In genomic region chr6:111731404-111732195, GRCh38 we compare ENCODE assay signal across 11 cellular contexts.
DNase-seq lines count a peak whose midpoint lies in the region; ATAC-seq, FAIRE-seq and TF ChIP-seq lines count a peak whose summit lies in the region.
"Had no signal": no experiment of that assay in that cellular context is flagged by ENCODE, and none has a peak within 500 bp of the region (broad histone marks: within the 10 kb centered on the region; RNA-seq: fewer than 3 reads in every experiment).

No MANE protein-coding gene starts in this region.

- CTCF ChIA-PET in activated CD4-positive, alpha-beta memory T cell treated with anti-CD3 and anti-CD28 coated beads for 36 hours (lab: Charles Lee) = interaction anchor here (0.6 kb wide), 1 partner anchor 12 kb away, joined by 3 read pairs; no protein-coding TSS in a partner anchor
- CTCF ChIA-PET in activated CD4-positive, alpha-beta memory T cell treated with anti-CD3 and anti-CD28 coated beads, Interleukin-2, amount 10 ng/mL, durations not matched to agents 7 days and 5 days (lab: Charles Lee) = no interaction called here
- CTCF ChIA-PET in activated B cell treated with CpG ODN at 0.5 μM for 24 hours (lab: Charles Lee) = interaction anchor here (1.1 kb wide), 1 partner anchor 21 kb away, joined by 3 read pairs; no protein-coding TSS in a partner anchor

- no peaks in the 10 kb centered on the region for H3K27me3 Mint-ChIP-seq in activated CD4-positive, alpha-beta memory T cell treated with anti-CD3 and anti-CD28 coated beads for 36 hours
- no peaks in the 10 kb centered on the region for H3K27me3 Mint-ChIP-seq in activated CD4-positive, alpha-beta memory T cell treated with anti-CD3 and anti-CD28 coated beads, Interleukin-2, amount 10 ng/mL, durations not matched to agents 7 days and 5 days
- H3K27me3 Mint-ChIP-seq in activated B cell treated with CpG ODN at 0.5 μM for 24 hours = no peaks in the 10 kb centered on the region
- no peaks in the 10 kb centered on the region for H3K27me3 Mint-ChIP-seq in stimulated activated memory B cell treated with anti-CD40 and anti-IgM and Interleukin-4, amounts not matched to agents 10 μg/mL and 1 μg/mL and 100 μg/mL, for 72 hours

- peak overlapping the region; percentile 65 for H3K27ac Mint-ChIP-seq in activated CD4-positive, alpha-beta memory T cell treated with anti-CD3 and anti-CD28 coated beads for 36 hours
- no peak overlapping the region for H3K27ac Mint-ChIP-seq in activated CD4-positive, alpha-beta memory T cell treated with anti-CD3 and anti-CD28 coated beads, Interleukin-2, amount 10 ng/mL, durations not matched to agents 7 days and 5 days
- peak overlapping the region; percentile 54 for H3K27ac Mint-ChIP-seq in activated B cell treated with CpG ODN at 0.5 μM for 24 hours
- peak overlapping the region; percentile 65 for H3K27ac Mint-ChIP-seq in stimulated activated memory B cell treated with anti-CD40 and anti-IgM and Interleukin-4, amounts not matched to agents 10 μg/mL and 1 μg/mL and 100 μg/mL, for 72 hours

- TF ChIP-seq CTCF in activated B cell treated with CpG ODN at 0.5 μM for 24 hours (IDR thresholded peaks at IDR 0.05) = no peak

- POLR2A ChIA-PET in activated CD4-positive, alpha-beta memory T cell treated with anti-CD3 and anti-CD28 coated beads for 36 hours (lab: Charles Lee) = no interaction called here
- POLR2A ChIA-PET in activated CD4-positive, alpha-beta memory T cell treated with anti-CD3 and anti-CD28 coated beads, Interleukin-2, amount 10 ng/mL, durations not matched to agents 7 days and 5 days (lab: Charles Lee) = no interaction called here
- POLR2A ChIA-PET in activated B cell treated with CpG ODN at 0.5 μM for 24 hours (lab: Charles Lee) = no interaction called here

- peak; percentile 36 for DNase-seq in activated CD4-positive, alpha-beta memory T cell treated with anti-CD3 and anti-CD28 coated beads for 36 hours
- DNase-seq in activated CD4-positive, alpha-beta memory T cell treated with anti-CD3 and anti-CD28 coated beads, Interleukin-2, amount 10 ng/mL, durations not matched to agents 7 days and 5 days = no peak
- DNase-seq in activated B cell treated with CpG ODN at 0.5 μM for 24 hours = no peak
- DNase-seq in iPS-NIHi11 (ENCODE audit: low spot score) = peak; percentile 31
- DNase-seq in KG1 (lab: John Stamatoyannopoulos, UW) = no peak
- DNase-seq in globus pallidus (ENCODE audit: low spot score) = no peak
- DNase-seq in urothelium cell line (ENCODE audit: low spot score) = no peak
- DNase-seq: activated CD4-positive, alpha-beta T cell treated with anti-CD3 and anti-CD28 coated beads for 48 hours; NCI-H2107; SHP77 treated with DMSO at 0.1 percent for 48 hours had no signal

- intact Hi-C loops in activated CD4-positive, alpha-beta memory T cell treated with anti-CD3 and anti-CD28 coated beads for 36 hours (cut with micrococcal nuclease) = no loop called here
- intact Hi-C loops in activated B cell treated with CpG ODN at 0.5 μM for 24 hours (cut with micrococcal nuclease) = no loop called here

- no peak for FAIRE-seq in urothelium cell line (lab: Jason Lieb, UNC)

- peaks cover 12% of the 10 kb centered on the region for H3K9me3 Mint-ChIP-seq in activated CD4-positive, alpha-beta memory T cell treated with anti-CD3 and anti-CD28 coated beads for 36 hours
- H3K9me3 Mint-ChIP-seq in activated CD4-positive, alpha-beta memory T cell treated with anti-CD3 and anti-CD28 coated beads, Interleukin-2, amount 10 ng/mL, durations not matched to agents 7 days and 5 days = peaks cover 8% of the 10 kb centered on the region
- H3K9me3 Mint-ChIP-seq in activated B cell treated with CpG ODN at 0.5 μM for 24 hours = no peaks in the 10 kb centered on the region
- no peaks in the 10 kb centered on the region for H3K9me3 Mint-ChIP-seq in stimulated activated memory B cell treated with anti-CD40 and anti-IgM and Interleukin-4, amounts not matched to agents 10 μg/mL and 1 μg/mL and 100 μg/mL, for 72 hours

- peaks cover 79% of the 10 kb centered on the region for H3K4me1 Mint-ChIP-seq in activated CD4-positive, alpha-beta memory T cell treated with anti-CD3 and anti-CD28 coated beads for 36 hours (ENCODE audit: low read depth)
- H3K4me1 Mint-ChIP-seq in activated CD4-positive, alpha-beta memory T cell treated with anti-CD3 and anti-CD28 coated beads, Interleukin-2, amount 10 ng/mL, durations not matched to agents 7 days and 5 days = peaks cover 51% of the 10 kb centered on the region
- H3K4me1 Mint-ChIP-seq in activated B cell treated with CpG ODN at 0.5 μM for 24 hours = peaks cover 68% of the 10 kb centered on the region
- peaks cover 54% of the 10 kb centered on the region for H3K4me1 Mint-ChIP-seq in stimulated activated memory B cell treated with anti-CD40 and anti-IgM and Interleukin-4, amounts not matched to agents 10 μg/mL and 1 μg/mL and 100 μg/mL, for 72 hours

- ATAC-seq in activated B cell treated with CpG ODN at 0.5 μM for 24 hours (ENCODE audit: low read depth) = peak; percentile 50
- ATAC-seq in stimulated activated memory B cell treated with anti-CD40 and anti-IgM and Interleukin-4, amounts not matched to agents 10 μg/mL and 1 μg/mL and 100 μg/mL, for 72 hours = peak; percentile 80

- peaks cover 69% of the 10 kb centered on the region for H3K36me3 Mint-ChIP-seq in activated CD4-positive, alpha-beta memory T cell treated with anti-CD3 and anti-CD28 coated beads for 36 hours
- peaks cover 70% of the 10 kb centered on the region for H3K36me3 Mint-ChIP-seq in activated CD4-positive, alpha-beta memory T cell treated with anti-CD3 and anti-CD28 coated beads, Interleukin-2, amount 10 ng/mL, durations not matched to agents 7 days and 5 days (ENCODE audit: low read depth)
- no peaks in the 10 kb centered on the region for H3K36me3 Mint-ChIP-seq in activated B cell treated with CpG ODN at 0.5 μM for 24 hours (ENCODE audit: low read depth)
- peaks cover 33% of the 10 kb centered on the region for H3K36me3 Mint-ChIP-seq in stimulated activated memory B cell treated with anti-CD40 and anti-IgM and Interleukin-4, amounts not matched to agents 10 μg/mL and 1 μg/mL and 100 μg/mL, for 72 hours

- H3K4me3 Mint-ChIP-seq in activated CD4-positive, alpha-beta memory T cell treated with anti-CD3 and anti-CD28 coated beads for 36 hours = no peak overlapping the region
- no peak overlapping the region for H3K4me3 Mint-ChIP-seq in activated CD4-positive, alpha-beta memory T cell treated with anti-CD3 and anti-CD28 coated beads, Interleukin-2, amount 10 ng/mL, durations not matched to agents 7 days and 5 days
- no peak overlapping the region for H3K4me3 Mint-ChIP-seq in activated B cell treated with CpG ODN at 0.5 μM for 24 hours
- no peak overlapping the region for H3K4me3 Mint-ChIP-seq in stimulated activated memory B cell treated with anti-CD40 and anti-IgM and Interleukin-4, amounts not matched to agents 10 μg/mL and 1 μg/mL and 100 μg/mL, for 72 hours

Comparison
In these comparisons a context has a peak if more than half of its experiments do, and no peak if none do; other contexts are left out.
1. DNase-seq: peak in activated CD4-positive, alpha-beta memory T cell treated with anti-CD3 and anti-CD28 coated beads for 36 hours (single experiment) and iPS-NIHi11 (single experiment); none in activated CD4-positive, alpha-beta memory T cell treated with anti-CD3 and anti-CD28 coated beads, Interleukin-2, amount 10 ng/mL, durations not matched to agents 7 days and 5 days (single experiment), activated B cell treated with CpG ODN at 0.5 μM for 24 hours (single experiment), KG1 (single experiment), globus pallidus (single experiment) and urothelium cell line (single experiment).